Comparison of ENCODE assay signal across 20 cellular contexts in the genomic region with DNA sequence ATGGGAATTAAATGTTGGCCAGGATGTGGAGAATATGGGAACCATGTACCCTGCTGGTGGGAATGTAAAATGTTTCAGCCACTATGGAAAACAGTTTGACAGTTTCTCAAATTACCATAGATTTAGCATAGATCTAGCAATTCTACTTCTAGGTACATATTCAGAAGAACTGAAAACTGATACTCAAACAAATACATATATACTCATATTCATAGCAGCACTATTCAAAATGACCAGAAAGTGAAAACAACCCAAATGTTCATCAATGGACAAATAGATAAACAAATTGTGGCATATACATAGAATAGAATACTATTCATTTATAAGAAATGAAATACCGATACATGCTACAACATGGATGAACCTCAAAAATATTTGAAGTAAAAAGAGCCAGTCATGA.
A peak's percentile ranks its signal among the peaks of the same experiment; 100 is the strongest.
DNase-seq lines count a peak whose midpoint lies in the region; ATAC-seq, FAIRE-seq and TF ChIP-seq lines count a peak whose summit lies in the region.
"Had no signal": no experiment of that assay in that cellular context is flagged by ENCODE, and none has a peak within 500 bp of the region (broad histone marks: within the 10 kb centered on the region; RNA-seq: fewer than 3 reads in every experiment).

No MANE protein-coding gene starts in this region.

- H3F3A ChIP-seq in GM23338 (replicated peaks; ENCODE audit: low read depth) = no peaks in the 10 kb centered on the region
- no peaks in the 10 kb centered on the region for H3F3A ChIP-seq in smooth muscle cell (ENCODE audit: low read depth)

- POLR2A ChIA-PET in GM12878 (lab: Charles Lee) = no interaction called here
- POLR2A ChIA-PET in activated CD4-positive, alpha-beta memory T cell treated with anti-CD3 and anti-CD28 coated beads, Interleukin-2, amount 10 ng/mL, durations not matched to agents 7 days and 5 days (lab: Charles Lee) = no interaction called here

- intact Hi-C loops in GM12878 (cut with micrococcal nuclease; ENCODE audit: unreplicated experiment) = no loop called here

- H3K4me3 Mint-ChIP-seq in GM23338 = no peak overlapping the region
- no peak overlapping the region for H3K4me3 Mint-ChIP-seq in activated CD4-positive, alpha-beta memory T cell treated with anti-CD3 and anti-CD28 coated beads, Interleukin-2, amount 10 ng/mL, durations not matched to agents 7 days and 5 days

- SMC1A ChIA-PET in GM12878 (lab: Charles Lee; ENCODE audit: uncharacterized antibody, unreplicated experiment) = no interaction called here

- DNase-seq in GM23338 (ENCODE audit: low spot score) (peak; percentile 8), GM12878 (ENCODE audit: low read depth, low spot score) (no peak), smooth muscle cell (lab: John Stamatoyannopoulos, UW; ENCODE audit: unreplicated experiment) (no peak), NOMO-1 treated with dmso at 0.1 percent for 144 hours (lab: John Stamatoyannopoulos, UW; ENCODE audit: unreplicated experiment) (no peak), DMS53 (lab: John Stamatoyannopoulos, UW) (no peak), NCI-H2227 (lab: John Stamatoyannopoulos, UW; ENCODE audit: unreplicated experiment) (no peak)
- no peak for DNase-seq in activated CD4-positive, alpha-beta memory T cell treated with anti-CD3 and anti-CD28 coated beads, Interleukin-2, amount 10 ng/mL, durations not matched to agents 7 days and 5 days
- DNase-seq: COR-L47, DMS79, KG1, NCI-H1436 treated with DMSO at 0.1 percent for 48 hours, NCI-H2029 treated with DMSO at 0.1 percent for 48 hours, NCI-H2171 treated with DMSO at 0.1 percent for 48 hours, NCI-H82, PC-9, SW 1271 had no signal

- TF ChIP-seq CTCF in GM23338 (conservative IDR thresholded peaks at IDR 0.05; ENCODE audit: low read depth in 2 of 2) (peak in 1 of 2 experiments; percentile 34; a peak in 1 of 4 replicates), GM12878 (IDR thresholded peaks at IDR 0.05 in 2 of 3, conservative IDR thresholded peaks at IDR 0.05 in 1 of 3; ENCODE audit: control insufficient read depth in 2 of 3, extremely low read depth in 1 of 3, insufficient read depth in 1 of 3, low read depth in 3 of 3, low read length in 3 of 3) (no peak), smooth muscle cell (IDR thresholded peaks at IDR 0.05; ENCODE audit: borderline replicate concordance, insufficient read depth, poor library complexity, severe bottlenecking) (peak; percentile 6)

- no peaks in the 10 kb centered on the region for H3K9me3 ChIP-seq in GM12878 (replicated peaks; ENCODE audit: control insufficient read depth, insufficient read depth, low read length)
- H3K9me3 ChIP-seq in smooth muscle cell (replicated peaks; ENCODE audit: low read depth) = no peaks in the 10 kb centered on the region
- H3K9me3 ChIP-seq: HAP-1, SJSA1 had no signal

- no peak overlapping the region for H3K27ac Mint-ChIP-seq in GM23338
- no peak overlapping the region for H3K27ac Mint-ChIP-seq in activated CD4-positive, alpha-beta memory T cell treated with anti-CD3 and anti-CD28 coated beads, Interleukin-2, amount 10 ng/mL, durations not matched to agents 7 days and 5 days

- H3K4me1 Mint-ChIP-seq in GM23338 = no peaks in the 10 kb centered on the region; the same call in 2 of the 3 replicates
- no peaks in the 10 kb centered on the region for H3K4me1 Mint-ChIP-seq in activated CD4-positive, alpha-beta memory T cell treated with anti-CD3 and anti-CD28 coated beads, Interleukin-2, amount 10 ng/mL, durations not matched to agents 7 days and 5 days

- RAD21 ChIA-PET in GM12878 (lab: Charles Lee; ENCODE audit: unreplicated experiment) = no interaction called here

- H3K4me1 ChIP-seq in GM23338 (ENCODE audit: insufficient read depth) (no peaks in the 10 kb centered on the region), GM12878 (ENCODE audit: control insufficient read depth, insufficient read depth, low read length) (no peaks in the 10 kb centered on the region), smooth muscle cell (ENCODE audit: low read depth) (no peaks in the 10 kb centered on the region)
- H3K4me1 ChIP-seq: SJSA1 had no signal

- BruUV-seq in GM12878 (replicated peaks; lab: Mats Ljungman, UMichigan) = no TSS peak

- H4K20me1 ChIP-seq in GM23338 (replicated peaks; ENCODE audit: insufficient read depth) (no peaks in the 10 kb centered on the region), GM12878 (ENCODE audit: control insufficient read depth, insufficient read depth) (no peaks in the 10 kb centered on the region), smooth muscle cell (ENCODE audit: low read depth) (no peaks in the 10 kb centered on the region)

- H3K9ac ChIP-seq in GM12878 (ENCODE audit: control insufficient read depth, insufficient read depth, low read length) (no peak overlapping the region), smooth muscle cell (ENCODE audit: low read depth) (no peak overlapping the region)

- no peaks in the 10 kb centered on the region for H3K36me3 Mint-ChIP-seq in GM23338 (ENCODE audit: low read depth)
- H3K36me3 Mint-ChIP-seq in activated CD4-positive, alpha-beta memory T cell treated with anti-CD3 and anti-CD28 coated beads, Interleukin-2, amount 10 ng/mL, durations not matched to agents 7 days and 5 days (ENCODE audit: low read depth) = no peaks in the 10 kb centered on the region

- no peaks in the 10 kb centered on the region for H3K36me3 ChIP-seq in GM23338 (ENCODE audit: insufficient read depth)
- H3K36me3 ChIP-seq in GM12878 (ENCODE audit: control insufficient read depth in 2 of 2, insufficient read depth in 2 of 2, low read length in 1 of 2) = no peaks in the 10 kb centered on the region
- no peaks in the 10 kb centered on the region for H3K36me3 ChIP-seq in smooth muscle cell (ENCODE audit: low read depth)
- H3K36me3 ChIP-seq: HAP-1, SJSA1 had no signal

- TF ChIP-seq RAD21 in GM12878 (IDR thresholded peaks at IDR 0.05; ENCODE audit: insufficient read depth, low read depth, low read length) = no peak

- H3K27ac ChIP-seq in GM23338 (ENCODE audit: low read depth) (no peak overlapping the region), GM12878 (ENCODE audit: control insufficient read depth, insufficient read depth) (no peak overlapping the region), smooth muscle cell (ENCODE audit: low read depth) (no peak overlapping the region)
- H3K27ac ChIP-seq: PC-9, SJSA1 had no signal

- CTCF ChIA-PET in GM12878 (lab: Yijun Ruan, JAX) = no interaction called here
- CTCF ChIA-PET in activated CD4-positive, alpha-beta memory T cell treated with anti-CD3 and anti-CD28 coated beads, Interleukin-2, amount 10 ng/mL, durations not matched to agents 7 days and 5 days (lab: Charles Lee) = no interaction called here

- no peaks in the 10 kb centered on the region for H3K9me3 Mint-ChIP-seq in GM23338
- H3K9me3 Mint-ChIP-seq in activated CD4-positive, alpha-beta memory T cell treated with anti-CD3 and anti-CD28 coated beads, Interleukin-2, amount 10 ng/mL, durations not matched to agents 7 days and 5 days = no peaks in the 10 kb centered on the region

- H3K4me3 ChIP-seq in GM23338 (no peak overlapping the region), GM12878 (no peak overlapping the region), smooth muscle cell (no peak overlapping the region)
- H3K4me3 ChIP-seq: HAP-1, PC-9, SJSA1 had no signal

- peaks cover 5% of the 10 kb centered on the region; the same call in 1 of the 2 replicates for H3K9me2 ChIP-seq in GM23338 (ENCODE audit: insufficient read depth)

- H2AFZ ChIP-seq in GM23338 (no peak overlapping the region), GM12878 (ENCODE audit: control insufficient read depth, low read depth, low read length) (no peak overlapping the region), smooth muscle cell (ENCODE audit: low read depth) (no peak overlapping the region)
- H2AFZ ChIP-seq: PC-9 had no signal

- no peaks in the 10 kb centered on the region for H3K27me3 Mint-ChIP-seq in GM23338 (ENCODE audit: insufficient read depth, low read depth, poor library complexity)
- no peaks in the 10 kb centered on the region for H3K27me3 Mint-ChIP-seq in activated CD4-positive, alpha-beta memory T cell treated with anti-CD3 and anti-CD28 coated beads, Interleukin-2, amount 10 ng/mL, durations not matched to agents 7 days and 5 days

- 100% methylated on average over 1 of the region's 1 CpG for WGBS in GM12878 (ENCODE audit: insufficient coverage, insufficient replicate concordance, low lambda C conversion rate, missing lambda C conversion rate)
- 95% methylated on average over 1 of the region's 1 CpG for WGBS in smooth muscle cell (ENCODE audit: low lambda C conversion rate)

- TF ChIP-seq POLR2A in GM12878 (IDR thresholded peaks at IDR 0.05; ENCODE audit: low read depth, low read length) = no peak

- ATAC-seq in GM18520 (IDR thresholded peaks at IDR 0.05; ENCODE audit: unreplicated experiment) = peak; percentile 34
- no peak for ATAC-seq in GM23338
- ATAC-seq in GM12878 = peak; percentile 45
- ATAC-seq: HepG2 had no signal

- no peak for TF ChIP-seq EP300 in GM12878 (IDR thresholded peaks at IDR 0.05; ENCODE audit: borderline replicate concordance in 1 of 2, control insufficient read depth in 1 of 2, low read depth in 2 of 2, low read length in 2 of 2)

- in situ Hi-C loops in GM12878 (cut with MboI) = no loop called here

- no peak overlapping the region for H3K4me2 ChIP-seq in GM23338
- no peak overlapping the region for H3K4me2 ChIP-seq in GM12878 (ENCODE audit: control insufficient read depth, insufficient read depth)
- H3K4me2 ChIP-seq in smooth muscle cell = no peak overlapping the region
- H3K4me2 ChIP-seq: PC-9 had no signal

- no peak for FAIRE-seq in GM12878 (lab: Jason Lieb, UNC)
- FAIRE-seq: HepG2 had no signal

- no peaks in the 10 kb centered on the region for H3K27me3 ChIP-seq in GM23338 (ENCODE audit: insufficient read depth)
- H3K27me3 ChIP-seq in GM12878 (replicated peaks in 1 of 2; ENCODE audit: control insufficient read depth in 2 of 2, insufficient read depth in 2 of 2, low read length in 1 of 2) = no peaks in the 10 kb centered on the region
- H3K27me3 ChIP-seq in smooth muscle cell (ENCODE audit: low read depth) = no peaks in the 10 kb centered on the region
- H3K27me3 ChIP-seq: SJSA1 had no signal

- no peaks in the 10 kb centered on the region for H3K79me2 ChIP-seq in GM23338 (replicated peaks; ENCODE audit: insufficient read depth)
- no peaks in the 10 kb centered on the region for H3K79me2 ChIP-seq in GM12878 (ENCODE audit: control insufficient read depth, insufficient read depth, low read length)
- no peaks in the 10 kb centered on the region for H3K79me2 ChIP-seq in smooth muscle cell (ENCODE audit: low read depth)

TF ChIP-seq in GM23338, 12 proteins besides CTCF, POLR2A, EP300 and RAD21:
- TF ChIP-seq NANOG (IDR thresholded peaks at IDR 0.05; ENCODE audit: borderline replicate concordance) = no peak
TF ChIP-seq in GM23338: peak in this region for 0.

TF ChIP-seq in GM12878, 131 proteins besides CTCF, POLR2A, EP300 and RAD21 (continues in another document):
- TF ChIP-seq ASH2L (IDR thresholded peaks at IDR 0.05; ENCODE audit: borderline replicate concordance, low read depth) (no peak), JUNB (IDR thresholded peaks at IDR 0.05) (peak; percentile 71), BACH1 (IDR thresholded peaks at IDR 0.05; ENCODE audit: borderline replicate concordance) (no peak)
